In the genomic region with DNA sequence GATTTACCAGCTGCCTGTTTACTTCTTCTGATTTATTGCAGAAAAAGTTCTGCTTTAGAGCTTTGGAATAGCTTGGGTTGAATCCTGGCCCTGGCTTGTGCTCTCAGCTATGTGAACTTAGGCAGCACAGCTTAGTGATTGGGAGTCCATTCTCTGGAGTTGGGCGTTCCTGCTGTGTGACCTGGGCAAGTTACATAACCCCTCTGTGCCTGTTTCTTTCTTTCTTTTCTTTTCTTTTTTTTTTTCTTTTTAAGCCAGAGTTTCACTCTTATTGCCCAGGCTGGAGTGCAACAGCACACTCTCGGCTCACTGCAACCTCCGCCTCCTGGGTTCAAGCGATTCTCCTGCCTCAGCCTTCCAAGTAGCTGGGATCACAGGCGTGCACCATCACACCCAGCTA, we compare ENCODE assay signal across 30 cellular contexts. TPM values are rescaled to one million over a fixed set of nuclear protein-coding genes. Genes with fewer than 3 reads are reported as not detected.
"Had no signal": no experiment of that assay in that cellular context is flagged by ENCODE, and none has a peak within 500 bp of the region (broad histone marks: within the 10 kb centered on the region; RNA-seq: fewer than 3 reads in every experiment).

No MANE protein-coding gene starts in this region.

- H3K4me1 Mint-ChIP-seq: stimulated activated effector memory CD8-positive, alpha-beta T cell treated with anti-CD3 and anti-CD28 coated beads, Interleukin-12 subunit alpha, Interleukin-12 subunit beta, amount 100 ng/mL, for 72 hours; stimulated activated memory B cell treated with anti-CD40 and anti-IgM and Interleukin-4, amounts not matched to agents 10 μg/mL and 1 μg/mL and 100 μg/mL, for 72 hours; stimulated activated naive B cell treated with anti-CD40 and anti-IgM and Interleukin-4, amounts not matched to agents 10 μg/mL and 1 μg/mL and 100 μg/mL, for 72 hours; stimulated activated naive CD8-positive, alpha-beta T cell treated with anti-CD3 and anti-CD28 coated beads, Interleukin-15, amount 100 ng/mL, for 72 hours had no signal

- H3K9me3 Mint-ChIP-seq: stimulated activated effector memory CD8-positive, alpha-beta T cell treated with anti-CD3 and anti-CD28 coated beads, Interleukin-12 subunit alpha, Interleukin-12 subunit beta, amount 100 ng/mL, for 72 hours; stimulated activated memory B cell treated with anti-CD40 and anti-IgM and Interleukin-4, amounts not matched to agents 10 μg/mL and 1 μg/mL and 100 μg/mL, for 72 hours; stimulated activated naive B cell treated with anti-CD40 and anti-IgM and Interleukin-4, amounts not matched to agents 10 μg/mL and 1 μg/mL and 100 μg/mL, for 72 hours; stimulated activated naive CD8-positive, alpha-beta T cell treated with anti-CD3 and anti-CD28 coated beads, Interleukin-15, amount 100 ng/mL, for 72 hours; stimulated activated naive CD8-positive, alpha-beta T cell treated with anti-CD3 and anti-CD28 coated beads, Interleukin-15, Interleukin-2, amounts not matched to agents 100 ng/mL and 50 ng/mL, for 24 hours; type B pancreatic cell had no signal

- H3K4me3 Mint-ChIP-seq: stimulated activated effector memory CD8-positive, alpha-beta T cell treated with anti-CD3 and anti-CD28 coated beads, Interleukin-12 subunit alpha, Interleukin-12 subunit beta, amount 100 ng/mL, for 72 hours; stimulated activated memory B cell treated with anti-CD40 and anti-IgM and Interleukin-4, amounts not matched to agents 10 μg/mL and 1 μg/mL and 100 μg/mL, for 72 hours; stimulated activated naive B cell treated with anti-CD40 and anti-IgM and Interleukin-4, amounts not matched to agents 10 μg/mL and 1 μg/mL and 100 μg/mL, for 72 hours; stimulated activated naive CD8-positive, alpha-beta T cell treated with anti-CD3 and anti-CD28 coated beads, Interleukin-15, amount 100 ng/mL, for 72 hours; stimulated activated naive CD8-positive, alpha-beta T cell treated with anti-CD3 and anti-CD28 coated beads, Interleukin-15, Interleukin-2, amounts not matched to agents 100 ng/mL and 50 ng/mL, for 24 hours; type B pancreatic cell had no signal

- H3K27me3 Mint-ChIP-seq: stimulated activated memory B cell treated with anti-CD40 and anti-IgM and Interleukin-4, amounts not matched to agents 10 μg/mL and 1 μg/mL and 100 μg/mL, for 72 hours; stimulated activated naive B cell treated with anti-CD40 and anti-IgM and Interleukin-4, amounts not matched to agents 10 μg/mL and 1 μg/mL and 100 μg/mL, for 72 hours; stimulated activated naive CD8-positive, alpha-beta T cell treated with anti-CD3 and anti-CD28 coated beads, Interleukin-15, amount 100 ng/mL, for 72 hours; stimulated activated naive CD8-positive, alpha-beta T cell treated with anti-CD3 and anti-CD28 coated beads, Interleukin-15, Interleukin-2, amounts not matched to agents 100 ng/mL and 50 ng/mL, for 24 hours; type B pancreatic cell had no signal

- FAIRE-seq: urothelium cell line had no signal

- ATAC-seq: stimulated activated effector memory CD8-positive, alpha-beta T cell treated with anti-CD3 and anti-CD28 coated beads, Interleukin-12 subunit alpha, Interleukin-12 subunit beta, amount 100 ng/mL, for 72 hours; stimulated activated memory B cell treated with anti-CD40 and anti-IgM and Interleukin-4, amounts not matched to agents 10 μg/mL and 1 μg/mL and 100 μg/mL, for 72 hours; stimulated activated naive B cell treated with anti-CD40 and anti-IgM and Interleukin-4, amounts not matched to agents 10 μg/mL and 1 μg/mL and 100 μg/mL, for 72 hours; stimulated activated naive CD8-positive, alpha-beta T cell treated with anti-CD3 and anti-CD28 coated beads, Interleukin-15, amount 100 ng/mL, for 72 hours; stimulated activated naive CD8-positive, alpha-beta T cell treated with anti-CD3 and anti-CD28 coated beads, Interleukin-15, Interleukin-2, amounts not matched to agents 100 U/mL and 50 U/mL, for 24 hours; upper lobe of right lung had no signal

- DNase-seq: stimulated activated CD4-positive, alpha-beta T cell treated with anti-CD3 and anti-CD28 coated beads, Interleukin-2, amount 100 ng/mL, for 48 hours; stimulated activated CD4-positive, alpha-beta T cell treated with anti-CD3 and anti-CD28 coated beads, Interleukin-4, amount 100 ng/mL, for 1 hour; stimulated activated CD4-positive, alpha-beta T cell treated with anti-CD3 and anti-CD28 coated beads, Interleukin-4, amount 100 ng/mL, for 24 hours; stimulated activated CD4-positive, alpha-beta T cell treated with anti-CD3 and anti-CD28 coated beads, Interleukin-4, amount 100 ng/mL, for 4 hours; stimulated activated CD8-positive, alpha-beta memory T cell treated with anti-CD3 and anti-CD28 coated beads, Interleukin-4, amount 100 ng/mL, for 48 hours; stimulated activated naive B cell treated with anti-CD40 and anti-IgM and Interleukin-4, amounts not matched to agents 10 μg/mL and 1 μg/mL and 100 μg/mL, for 72 hours; stimulated activated naive CD4-positive, alpha-beta T cell; stimulated activated naive CD4-positive, alpha-beta T cell treated with Interleukin-2 at 50 U/mL for 16 hours; stimulated activated naive CD8-positive, alpha-beta T cell treated with anti-CD3 and anti-CD28 coated beads, Interleukin-15, amount 100 ng/mL, for 72 hours; stimulated activated naive CD8-positive, alpha-beta T cell treated with anti-CD3 and anti-CD28 coated beads, Interleukin-15, Interleukin-2, amounts not matched to agents 100 U/mL and 50 U/mL, for 24 hours; stomach; substantia nigra; testis; thyroid gland; tibial artery; transverse colon; trophoblast cell; upper lobe of left lung; upper lobe of right lung; uterus had no signal

- H3K4me1 ChIP-seq: stomach, suprapubic skin, testis, thyroid gland, tibial artery, tibial nerve, transverse colon, upper lobe of left lung, upper lobe of right lung, uterus, vagina had no signal

- H3K27ac Mint-ChIP-seq: stimulated activated effector memory CD8-positive, alpha-beta T cell treated with anti-CD3 and anti-CD28 coated beads, Interleukin-12 subunit alpha, Interleukin-12 subunit beta, amount 100 ng/mL, for 72 hours; stimulated activated memory B cell treated with anti-CD40 and anti-IgM and Interleukin-4, amounts not matched to agents 10 μg/mL and 1 μg/mL and 100 μg/mL, for 72 hours; stimulated activated naive B cell treated with anti-CD40 and anti-IgM and Interleukin-4, amounts not matched to agents 10 μg/mL and 1 μg/mL and 100 μg/mL, for 72 hours; stimulated activated naive CD8-positive, alpha-beta T cell treated with anti-CD3 and anti-CD28 coated beads, Interleukin-15, Interleukin-2, amounts not matched to agents 100 ng/mL and 50 ng/mL, for 24 hours; type B pancreatic cell had no signal

- H3K36me3 ChIP-seq: uterus had no signal

- H3K27me3 ChIP-seq: stomach, suprapubic skin, testis, thyroid gland, tibial artery, tibial nerve, transverse colon, upper lobe of left lung, upper lobe of right lung, uterus, vagina had no signal

- H3K9me3 ChIP-seq: stomach, suprapubic skin, testis, thoracic aorta, thyroid gland, tibial artery, tibial nerve, transverse colon, upper lobe of left lung, upper lobe of right lung, uterus, vagina had no signal

- H3K27ac ChIP-seq: stomach, suprapubic skin, testis, thoracic aorta, thyroid gland, tibial artery, tibial nerve, transverse colon, upper lobe of left lung, upper lobe of right lung, uterus, vagina had no signal

- H3K4me3 ChIP-seq: stomach, suprapubic skin, testis, thoracic aorta, thyroid gland, tibial artery, tibial nerve, transverse colon, upper lobe of left lung, upper lobe of right lung, uterus, vagina had no signal

RNA-seq across cellular contexts. Expression of gene AQP8, which starts 51.5 kb away (rescaled TPM):
- total RNA-seq: stomach, suprapubic skin, thyroid gland, tibial nerve, upper lobe of right lung, urinary bladder, vagina had no signal
- polyA plus RNA-seq: urinary bladder had no signal
